ENCODE assay signal across 1 cellular context in genomic region chrX:153595387-153595786, GRCh38.
TF ChIP-seq lines count a peak whose summit lies in the region.

No MANE protein-coding gene starts in this region.

TF ChIP-seq in IMR-90, 13 proteins besides CTCF, POLR2A, EP300 and RAD21:
- TF ChIP-seq CHD1 (IDR thresholded peaks at IDR 0.05; ENCODE audit: low read depth, low read length) (no peak), CEBPB (IDR thresholded peaks at IDR 0.05; ENCODE audit: low read depth, low read length) (no peak), ELK1 (IDR thresholded peaks at IDR 0.05; ENCODE audit: borderline replicate concordance, low read depth, low read length) (no peak), RCOR1 (IDR thresholded peaks at IDR 0.05; ENCODE audit: insufficient replicate concordance, low read length) (no peak), FOS (IDR thresholded peaks at IDR 0.05; ENCODE audit: low read depth, low read length) (no peak), MXI1 (IDR thresholded peaks at IDR 0.05; ENCODE audit: borderline replicate concordance, low read depth, low read length) (no peak), SMC3 (IDR thresholded peaks at IDR 0.05; ENCODE audit: low read depth, low read length) (no peak), RFX5 (IDR thresholded peaks at IDR 0.05; ENCODE audit: low read depth, low read length) (no peak), NFE2L2 (IDR thresholded peaks at IDR 0.05; ENCODE audit: low read depth, low read length) (no peak), MAFK (IDR thresholded peaks at IDR 0.05; ENCODE audit: low read depth, low read length) (no peak), MAZ (IDR thresholded peaks at IDR 0.05; ENCODE audit: borderline replicate concordance, low read depth, low read length) (no peak)
